In the genomic region with DNA sequence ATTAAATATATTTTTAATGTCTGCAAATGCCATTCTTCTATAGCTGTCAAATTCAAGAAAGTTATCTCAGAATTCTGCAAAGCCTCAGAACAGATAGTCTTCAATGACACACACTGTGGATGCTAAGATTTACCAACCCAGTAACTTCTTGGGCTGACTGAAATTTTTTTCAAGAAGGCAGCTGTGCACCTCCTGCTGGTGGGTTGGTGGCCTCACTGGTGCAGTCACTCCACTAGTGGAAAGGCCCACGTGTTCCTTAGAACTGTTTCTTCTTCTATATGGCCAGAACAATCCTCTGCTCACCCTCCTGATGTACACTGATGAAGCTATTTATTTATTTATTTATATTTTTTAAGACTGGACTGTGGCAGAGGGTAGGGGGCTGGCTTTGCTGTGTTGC, we compare ENCODE assay signal across 11 cellular contexts. TPM values are rescaled to one million over a fixed set of nuclear protein-coding genes. Genes with fewer than 3 reads are reported as not detected.
DNase-seq lines count a peak whose midpoint lies in the region; ATAC-seq and TF ChIP-seq lines count a peak whose summit lies in the region.
"Had no signal": no experiment of that assay in that cellular context is flagged by ENCODE, and none has a peak within 500 bp of the region (broad histone marks: within the 10 kb centered on the region; RNA-seq: fewer than 3 reads in every experiment).

No MANE protein-coding gene starts in this region.

- no peaks in the 10 kb centered on the region for H3K9me3 ChIP-seq in transverse colon

- 0 to 33% methylated on average over 1 of the region's 1 CpG for WGBS in transverse colon (ENCODE audit: low coverage in 1 of 2), 2 donors

- no peaks in the 10 kb centered on the region for H3K36me3 ChIP-seq in transverse colon

- peak; percentile 4 for DNase-seq in GM03348 (ENCODE audit: low spot score)
- peak; percentile 2 for DNase-seq in activated CD4-positive, alpha-beta T cell treated with anti-CD3 and anti-CD28 coated beads, Interleukin-2, amount 50 U/mL, for 1 hour
- peak; percentile 19 for DNase-seq in myocyte (ENCODE audit: low read depth)
- DNase-seq in glomerular visceral epithelial cell (ENCODE audit: extremely low spot score) = no peak
- no peak for DNase-seq in posterior cingulate gyrus
- no peak for DNase-seq in transverse colon
- DNase-seq: activated gamma-delta T cell treated with Interleukin-2 at 50 U/mL for 16 hours, kidney, NCI-H526 treated with DMSO at 0.1 percent for 48 hours had no signal

- no peak overlapping the region for H3K27ac ChIP-seq in transverse colon

- TF ChIP-seq CTCF in transverse colon (IDR thresholded peaks at IDR 0.05) = no peak

- in situ Hi-C loops in transverse colon (cut with MboI; ENCODE audit: low pct_ligation_motif_present in 1 of 4, low pct_unique_long_range_greater_than_20kb in 1 of 4, low sequenced_read_pairs in 3 of 4) = loop anchor here in 2 of 4 donors (5.0 to 10.0 kb wide), 2 partner anchors 85 to 242 kb away; no protein-coding TSS in a partner anchor

- peaks cover 3% of the 10 kb centered on the region for H3K27me3 ChIP-seq in transverse colon

- TF ChIP-seq POLR2A in transverse colon (IDR thresholded peaks at IDR 0.05) = no peak

- ATAC-seq in HG02798 (IDR thresholded peaks at IDR 0.05; ENCODE audit: poor library complexity, unreplicated experiment) (peak; percentile 67), HG02884 (IDR thresholded peaks at IDR 0.05; ENCODE audit: unreplicated experiment) (no peak)

- intact Hi-C loops in posterior cingulate gyrus (cut with DNase I) = no loop called here
- intact Hi-C loops in transverse colon (cut with DNase I; ENCODE audit: low total_unique reads) = no loop called here

- H3K4me1 ChIP-seq in transverse colon = no peaks in the 10 kb centered on the region

- TF ChIP-seq EP300 in transverse colon (IDR thresholded peaks at IDR 0.05; ENCODE audit: low read depth) = no peak

- no peak overlapping the region for H3K4me3 ChIP-seq in transverse colon

RNA-seq across cellular contexts. Expression of a gene that starts 29.8 kb away (rescaled TPM):
- 0.62 TPM in 1 of 2 replicates, not detected in the other for total RNA-seq in myocyte
- polyA plus RNA-seq in myocyte (2012) = 0.10 TPM
- total RNA-seq in transverse colon = not detected
- total RNA-seq: kidney had no signal

Comparison
In these comparisons a context has a peak if more than half of its experiments do, and no peak if none do; other contexts are left out.
1. DNase-seq: peak in GM03348 (single experiment), activated CD4-positive, alpha-beta T cell treated with anti-CD3 and anti-CD28 coated beads, Interleukin-2, amount 50 U/mL, for 1 hour (single experiment) and myocyte (single experiment); none in glomerular visceral epithelial cell (single experiment), posterior cingulate gyrus (0 of 10) and transverse colon (single experiment).